9 cellular contexts compared by ENCODE assay signal in the genomic region with DNA sequence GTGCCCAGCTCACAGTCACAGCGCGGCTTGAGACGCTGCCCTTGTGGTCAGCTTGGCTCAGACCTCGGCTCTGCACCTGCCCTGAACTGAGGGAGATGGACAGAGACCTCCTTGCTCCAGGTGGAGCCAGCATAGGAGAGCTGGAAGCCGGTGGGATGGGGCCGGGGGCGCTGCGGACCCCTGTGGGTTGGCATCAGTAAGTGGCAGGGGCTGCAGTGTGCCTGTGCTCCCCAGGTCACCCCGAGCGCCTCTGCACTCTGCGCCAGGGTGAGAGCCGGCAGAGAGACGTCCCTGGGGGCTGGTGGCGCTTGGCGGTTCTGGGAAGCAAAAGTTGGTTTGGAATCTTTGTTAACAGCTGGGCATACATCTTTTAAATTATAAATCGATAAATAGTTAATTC.
"Had no signal": no experiment of that assay in that cellular context is flagged by ENCODE, and none has a peak within 500 bp of the region (broad histone marks: within the 10 kb centered on the region; RNA-seq: fewer than 3 reads in every experiment).

No MANE protein-coding gene starts in this region.

- H3K9me3 ChIP-seq: HAP-1 had no signal

- H3K4me2 ChIP-seq: GM23338 had no signal

- DNase-seq: GM23248, GOT3, H7, H9, HCEC 1CT, HFFc6 had no signal

- H2AFZ ChIP-seq: GM23248, GM23338 had no signal

- H3K4me3 ChIP-seq: GM23248, GM23338, HAP-1 had no signal

- H3K36me3 ChIP-seq: HAP-1 had no signal

- H3K27ac ChIP-seq: GM23248 had no signal

- H3K9ac ChIP-seq: GM23248 had no signal

- ATAC-seq: GM23338, HCT116 had no signal

- H3K4me1 ChIP-seq: HAP-1 had no signal
